ENCODE assay signal across 9 cellular contexts in genomic region chr7:50281680-50282445, GRCh38. TPM values are rescaled to one million over a fixed set of nuclear protein-coding genes. Genes with fewer than 3 reads are reported as not detected.
DNase-seq lines count a peak whose midpoint lies in the region; ATAC-seq and TF ChIP-seq lines count a peak whose summit lies in the region.
"Had no signal": no experiment of that assay in that cellular context is flagged by ENCODE, and none has a peak within 500 bp of the region (broad histone marks: within the 10 kb centered on the region; RNA-seq: fewer than 3 reads in every experiment).

No MANE protein-coding gene starts in this region.

- no peak overlapping the region for H3K4me3 ChIP-seq in left lung
- H3K4me3 ChIP-seq in psoas muscle: no peak overlapping the region

- 46 to 65% (median 56%) methylated on average over 12 of the region's 12 CpGs for WGBS in psoas muscle, 3 donors

- DNase-seq in KG1 (lab: John Stamatoyannopoulos, UW) (peak; percentile 86), left lung (peak; percentile 50 to 70), OCI-M1 (lab: John Stamatoyannopoulos, UW) (no peak), psoas muscle (no peak), NCI-H1092 (lab: John Stamatoyannopoulos, UW) (no peak)
- DNase-seq in stimulated activated CD4-positive, alpha-beta T cell treated with anti-CD3 and anti-CD28 coated beads, Interleukin-4, amount 100 ng/mL, for 24 hours: no peak

- H3K27me3 ChIP-seq in left lung (no peaks in the 10 kb centered on the region), psoas muscle (ENCODE audit: insufficient read depth in 3 of 3, low read length in 2 of 3) (no peaks in the 10 kb centered on the region)

- intact Hi-C loops in left lung (cut with DNase I) (no loop called here), psoas muscle (cut with DNase I) (no loop called here)

- H3K4me1 ChIP-seq in left lung: peaks cover 0 to 44% of the 10 kb centered on the region in 2 donors
- H3K4me1 ChIP-seq in psoas muscle: no peaks in the 10 kb centered on the region

- ATAC-seq in GM18517 (IDR thresholded peaks at IDR 0.05; ENCODE audit: unreplicated experiment): peak; percentile 96
- ATAC-seq in GM21717 (IDR thresholded peaks at IDR 0.05; ENCODE audit: unreplicated experiment): peak; percentile 91
- peak; percentile 67 for ATAC-seq in left lung
- ATAC-seq in psoas muscle: no peak

- TF ChIP-seq CTCF in left lung (IDR thresholded peaks at IDR 0.05) (no peak), psoas muscle (IDR thresholded peaks at IDR 0.05) (no peak)

- H3K27ac ChIP-seq in left lung (peak overlapping the region in 1 of 2 donors; percentile 43), psoas muscle (no peak overlapping the region)

- H3K9me3 ChIP-seq in left lung: no peaks in the 10 kb centered on the region
- H3K9me3 ChIP-seq in psoas muscle: no peaks in the 10 kb centered on the region

- H3K36me3 ChIP-seq in left lung (no peaks in the 10 kb centered on the region), psoas muscle (ENCODE audit: insufficient read depth in 1 of 2, low read depth in 1 of 2) (no peaks in the 10 kb centered on the region)

RNA-seq across cellular contexts. Expression of gene IKZF1, which starts 22.7 kb away (rescaled TPM):
- total RNA-seq in left lung (10 to 100 TPM; 19.0 to 50.2 TPM), psoas muscle (1 to 10 TPM; 1.1 to 2.0 (median 1.6) TPM)
- polyA plus RNA-seq in psoas muscle: under 1 TPM; 0.18 to 0.37 (median 0.26) TPM
- total RNA-seq: M059J had no signal

Comparison
In these comparisons a context has a peak if more than half of its experiments do, and no peak if none do; other contexts are left out.
1. ATAC-seq: peak in GM18517 (single experiment), GM21717 (single experiment) and left lung (single experiment); none in psoas muscle (0 of 4).
2. DNase-seq: peak in KG1 (single experiment) and left lung (2 of 2); none in OCI-M1 (single experiment), psoas muscle (0 of 2), stimulated activated CD4-positive, alpha-beta T cell treated with anti-CD3 and anti-CD28 coated beads, Interleukin-4, amount 100 ng/mL, for 24 hours (single experiment) and NCI-H1092 (single experiment).
3. RNA of gene IKZF1, which starts 22.7 kb away (total RNA-seq): 19.0 to 50.2 TPM in left lung; 1.1 to 2.0 TPM in psoas muscle; every median in the first group is over 4 times any median in the second.